ENCODE assay signal across 9 cellular contexts in the genomic region with DNA sequence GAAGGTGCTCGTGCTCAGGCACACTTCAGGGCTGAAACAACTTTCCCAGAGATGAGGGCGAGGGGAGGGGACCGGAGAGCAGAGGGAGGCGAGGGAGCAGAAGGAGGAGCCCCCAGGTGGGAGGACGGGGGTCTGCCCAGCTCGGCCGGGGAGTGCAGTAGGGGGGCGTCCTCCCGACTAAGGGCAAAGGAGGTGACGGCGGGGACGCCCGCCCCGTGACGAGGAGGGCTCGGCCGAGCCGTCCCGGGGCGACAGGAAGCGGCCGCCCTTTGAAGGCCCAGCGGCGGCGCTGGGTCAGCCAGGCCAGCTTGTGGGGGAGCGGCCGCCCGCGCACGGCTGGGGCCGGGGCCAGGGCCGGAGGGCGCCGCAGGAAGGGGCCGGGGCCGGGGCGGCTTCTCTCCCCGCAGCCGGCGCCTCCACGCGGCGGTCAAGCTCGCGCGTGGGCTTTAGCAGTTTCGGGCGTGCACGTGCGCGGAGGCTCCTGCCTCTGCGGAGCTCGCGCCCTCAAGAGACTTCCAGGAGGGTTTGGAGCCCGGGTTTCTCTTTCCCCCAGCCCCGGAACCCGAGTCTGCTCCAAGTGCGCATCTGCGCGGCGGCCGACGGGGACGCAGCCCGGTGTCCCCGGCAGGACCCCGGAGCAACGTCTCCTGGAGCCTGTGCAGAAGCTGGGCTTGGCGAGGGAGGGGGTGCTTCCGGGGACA.
DNase-seq lines count a peak whose midpoint lies in the region; ATAC-seq and TF ChIP-seq lines count a peak whose summit lies in the region.
"Had no signal": no experiment of that assay in that cellular context is flagged by ENCODE, and none has a peak within 500 bp of the region (broad histone marks: within the 10 kb centered on the region; RNA-seq: fewer than 3 reads in every experiment).

No MANE protein-coding gene starts in this region.

- ATAC-seq in GM23338 (peak; percentile 86), HG03139 (IDR thresholded peaks at IDR 0.05; ENCODE audit: unreplicated experiment) (no peak), GM21717 (IDR thresholded peaks at IDR 0.05; ENCODE audit: unreplicated experiment) (no peak)

- peaks cover 12% of the 10 kb centered on the region for H3K27me3 Mint-ChIP-seq in GM23338 (ENCODE audit: insufficient read depth, low read depth, poor library complexity)
- H3K27me3 Mint-ChIP-seq in activated naive CD8-positive, alpha-beta T cell treated with anti-CD3 and anti-CD28 coated beads for 36 hours = peaks cover 72% of the 10 kb centered on the region

- peaks cover 26% of the 10 kb centered on the region for H3K4me1 ChIP-seq in GM23338 (ENCODE audit: insufficient read depth)

- H3K36me3 ChIP-seq in GM23338 (ENCODE audit: insufficient read depth) = no peaks in the 10 kb centered on the region

- peak overlapping the region; percentile 80 for H3K4me2 ChIP-seq in GM23338

- peaks cover 14% of the 10 kb centered on the region for H3F3A ChIP-seq in GM23338 (replicated peaks; ENCODE audit: low read depth)

- H3K4me3 ChIP-seq in GM23338 (peak overlapping the region; percentile 55), iPS-18c (ENCODE audit: insufficient read depth, low read depth, low read length) (peak overlapping the region; percentile 38; the same call in 1 of the 2 replicates)

- peak overlapping the region; percentile 98 for H2AFZ ChIP-seq in GM23338

- no peak for TF ChIP-seq CTCF in GM23338 (conservative IDR thresholded peaks at IDR 0.05; ENCODE audit: low read depth in 2 of 2)

- H3K9me3 ChIP-seq in iPS-18c (ENCODE audit: control insufficient read depth, insufficient read depth, low read length) = no peaks in the 10 kb centered on the region

- peaks cover 14% of the 10 kb centered on the region; the same call in 1 of the 2 replicates for H3K27me3 ChIP-seq in GM23338 (ENCODE audit: insufficient read depth)

- H3K36me3 Mint-ChIP-seq in GM23338 (ENCODE audit: low read depth) = no peaks in the 10 kb centered on the region
- H3K36me3 Mint-ChIP-seq in activated naive CD8-positive, alpha-beta T cell treated with anti-CD3 and anti-CD28 coated beads for 36 hours = no peaks in the 10 kb centered on the region

- DNase-seq in GM23338 (ENCODE audit: low spot score) (peak; percentile 75), NCI-H446 (lab: John Stamatoyannopoulos, UW) (no peak), SHP77 treated with DMSO at 0.1 percent for 48 hours (lab: John Stamatoyannopoulos, UW) (no peak)
- DNase-seq in activated naive CD8-positive, alpha-beta T cell treated with anti-CD3 and anti-CD28 coated beads for 36 hours = peak; percentile 27
- DNase-seq in stimulated activated CD4-positive, alpha-beta T cell treated with anti-CD3 and anti-CD28 coated beads, Interleukin-2, amount 100 ng/mL, for 4 hours (ENCODE audit: low read depth) = peak; percentile 7

- H3K9me2 ChIP-seq in GM23338 (ENCODE audit: insufficient read depth) = no peaks in the 10 kb centered on the region

- H3K9me3 Mint-ChIP-seq in GM23338 = no peaks in the 10 kb centered on the region
- no peaks in the 10 kb centered on the region for H3K9me3 Mint-ChIP-seq in activated naive CD8-positive, alpha-beta T cell treated with anti-CD3 and anti-CD28 coated beads for 36 hours

- H3K4me3 Mint-ChIP-seq in GM23338 = peak overlapping the region; percentile 70
- peak overlapping the region; percentile 68 for H3K4me3 Mint-ChIP-seq in activated naive CD8-positive, alpha-beta T cell treated with anti-CD3 and anti-CD28 coated beads for 36 hours

- H3K27ac Mint-ChIP-seq in GM23338 = no peak overlapping the region
- no peak overlapping the region for H3K27ac Mint-ChIP-seq in activated naive CD8-positive, alpha-beta T cell treated with anti-CD3 and anti-CD28 coated beads for 36 hours

- H3K4me1 Mint-ChIP-seq in GM23338 = peaks cover 39% of the 10 kb centered on the region
- H3K4me1 Mint-ChIP-seq in activated naive CD8-positive, alpha-beta T cell treated with anti-CD3 and anti-CD28 coated beads for 36 hours = peaks cover 20% of the 10 kb centered on the region

- H3K79me2 ChIP-seq in GM23338 (replicated peaks; ENCODE audit: insufficient read depth) = no peaks in the 10 kb centered on the region

- no peak overlapping the region for H3K27ac ChIP-seq in GM23338 (ENCODE audit: low read depth)
- H3K27ac ChIP-seq: HL-60 had no signal

- no peaks in the 10 kb centered on the region for H4K20me1 ChIP-seq in GM23338 (replicated peaks; ENCODE audit: insufficient read depth)

TF ChIP-seq in GM23338, 12 proteins besides CTCF, POLR2A, EP300 and RAD21 (continues in another document):
- no peak for TF ChIP-seq EZH2phosphoT487 (IDR thresholded peaks at IDR 0.05; ENCODE audit: unreplicated experiment)
- TF ChIP-seq NANOG (IDR thresholded peaks at IDR 0.05; ENCODE audit: borderline replicate concordance) = no peak
- TF ChIP-seq POLR2AphosphoS5 (IDR thresholded peaks at IDR 0.05; ENCODE audit: low read depth) = no peak
- TF ChIP-seq, protein P1, sequence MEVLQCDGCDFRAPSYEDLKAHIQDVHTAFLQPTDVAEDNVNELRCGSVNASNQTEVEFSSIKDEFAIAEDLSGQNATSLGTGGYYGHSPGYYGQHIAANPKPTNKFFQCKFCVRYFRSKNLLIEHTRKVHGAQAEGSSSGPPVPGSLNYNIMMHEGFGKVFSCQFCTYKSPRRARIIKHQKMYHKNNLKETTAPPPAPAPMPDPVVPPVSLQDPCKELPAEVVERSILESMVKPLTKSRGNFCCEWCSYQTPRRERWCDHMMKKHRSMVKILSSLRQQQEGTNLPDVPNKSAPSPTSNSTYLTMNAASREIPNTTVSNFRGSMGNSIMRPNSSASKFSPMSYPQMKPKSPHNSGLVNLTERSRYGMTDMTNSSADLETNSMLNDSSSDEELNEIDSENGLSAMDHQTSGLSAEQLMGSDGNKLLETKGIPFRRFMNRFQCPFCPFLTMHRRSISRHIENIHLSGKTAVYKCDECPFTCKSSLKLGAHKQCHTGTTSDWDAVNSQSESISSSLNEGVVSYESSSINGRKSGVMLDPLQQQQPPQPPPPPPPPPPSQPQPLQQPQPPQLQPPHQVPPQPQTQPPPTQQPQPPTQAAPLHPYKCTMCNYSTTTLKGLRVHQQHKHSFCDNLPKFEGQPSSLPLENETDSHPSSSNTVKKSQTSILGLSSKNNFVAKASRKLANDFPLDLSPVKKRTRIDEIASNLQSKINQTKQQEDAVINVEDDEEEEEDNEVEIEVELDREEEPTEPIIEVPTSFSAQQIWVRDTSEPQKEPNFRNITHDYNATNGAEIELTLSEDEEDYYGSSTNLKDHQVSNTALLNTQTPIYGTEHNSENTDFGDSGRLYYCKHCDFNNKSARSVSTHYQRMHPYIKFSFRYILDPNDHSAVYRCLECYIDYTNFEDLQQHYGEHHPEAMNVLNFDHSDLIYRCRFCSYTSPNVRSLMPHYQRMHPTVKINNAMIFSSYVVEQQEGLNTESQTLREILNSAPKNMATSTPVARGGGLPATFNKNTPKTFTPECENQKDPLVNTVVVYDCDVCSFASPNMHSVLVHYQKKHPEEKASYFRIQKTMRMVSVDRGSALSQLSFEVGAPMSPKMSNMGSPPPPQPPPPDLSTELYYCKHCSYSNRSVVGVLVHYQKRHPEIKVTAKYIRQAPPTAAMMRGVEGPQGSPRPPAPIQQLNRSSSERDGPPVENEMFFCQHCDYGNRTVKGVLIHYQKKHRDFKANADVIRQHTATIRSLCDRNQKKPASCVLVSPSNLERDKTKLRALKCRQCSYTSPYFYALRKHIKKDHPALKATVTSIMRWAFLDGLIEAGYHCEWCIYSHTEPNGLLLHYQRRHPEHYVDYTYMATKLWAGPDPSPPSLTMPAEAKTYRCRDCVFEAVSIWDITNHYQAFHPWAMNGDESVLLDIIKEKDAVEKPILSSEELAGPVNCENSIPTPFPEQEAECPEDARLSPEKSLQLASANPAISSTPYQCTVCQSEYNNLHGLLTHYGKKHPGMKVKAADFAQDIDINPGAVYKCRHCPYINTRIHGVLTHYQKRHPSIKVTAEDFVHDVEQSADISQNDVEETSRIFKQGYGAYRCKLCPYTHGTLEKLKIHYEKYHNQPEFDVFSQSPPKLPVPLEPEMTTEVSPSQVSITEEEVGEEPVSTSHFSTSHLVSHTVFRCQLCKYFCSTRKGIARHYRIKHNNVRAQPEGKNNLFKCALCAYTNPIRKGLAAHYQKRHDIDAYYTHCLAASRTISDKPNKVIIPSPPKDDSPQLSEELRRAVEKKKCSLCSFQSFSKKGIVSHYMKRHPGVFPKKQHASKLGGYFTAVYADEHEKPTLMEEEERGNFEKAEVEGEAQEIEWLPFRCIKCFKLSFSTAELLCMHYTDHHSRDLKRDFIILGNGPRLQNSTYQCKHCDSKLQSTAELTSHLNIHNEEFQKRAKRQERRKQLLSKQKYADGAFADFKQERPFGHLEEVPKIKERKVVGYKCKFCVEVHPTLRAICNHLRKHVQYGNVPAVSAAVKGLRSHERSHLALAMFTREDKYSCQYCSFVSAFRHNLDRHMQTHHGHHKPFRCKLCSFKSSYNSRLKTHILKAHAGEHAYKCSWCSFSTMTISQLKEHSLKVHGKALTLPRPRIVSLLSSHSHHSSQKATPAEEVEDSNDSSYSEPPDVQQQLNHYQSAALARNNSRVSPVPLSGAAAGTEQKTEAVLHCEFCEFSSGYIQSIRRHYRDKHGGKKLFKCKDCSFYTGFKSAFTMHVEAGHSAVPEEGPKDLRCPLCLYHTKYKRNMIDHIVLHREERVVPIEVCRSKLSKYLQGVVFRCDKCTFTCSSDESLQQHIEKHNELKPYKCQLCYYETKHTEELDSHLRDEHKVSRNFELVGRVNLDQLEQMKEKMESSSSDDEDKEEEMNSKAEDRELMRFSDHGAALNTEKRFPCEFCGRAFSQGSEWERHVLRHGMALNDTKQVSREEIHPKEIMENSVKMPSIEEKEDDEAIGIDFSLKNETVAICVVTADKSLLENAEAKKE (CRISPR knock-in tag; IDR thresholded peaks at IDR 0.05) = no peak
- no peak for TF ChIP-seq EZH2 (IDR thresholded peaks at IDR 0.05; ENCODE audit: low read depth, unreplicated experiment)
- no peak for TF ChIP-seq JUNB (IDR thresholded peaks at IDR 0.05; ENCODE audit: unreplicated experiment)
- TF ChIP-seq STAT1 (IDR thresholded peaks at IDR 0.05; ENCODE audit: unreplicated experiment) = no peak
- TF ChIP-seq, protein P2, sequence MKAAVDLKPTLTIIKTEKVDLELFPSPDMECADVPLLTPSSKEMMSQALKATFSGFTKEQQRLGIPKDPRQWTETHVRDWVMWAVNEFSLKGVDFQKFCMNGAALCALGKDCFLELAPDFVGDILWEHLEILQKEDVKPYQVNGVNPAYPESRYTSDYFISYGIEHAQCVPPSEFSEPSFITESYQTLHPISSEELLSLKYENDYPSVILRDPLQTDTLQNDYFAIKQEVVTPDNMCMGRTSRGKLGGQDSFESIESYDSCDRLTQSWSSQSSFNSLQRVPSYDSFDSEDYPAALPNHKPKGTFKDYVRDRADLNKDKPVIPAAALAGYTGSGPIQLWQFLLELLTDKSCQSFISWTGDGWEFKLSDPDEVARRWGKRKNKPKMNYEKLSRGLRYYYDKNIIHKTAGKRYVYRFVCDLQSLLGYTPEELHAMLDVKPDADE (IDR thresholded peaks at IDR 0.05) = no peak

Comparison
In these comparisons a context has a peak if more than half of its experiments do, and no peak if none do; other contexts are left out.
1. DNase-seq: peak in GM23338 (single experiment), activated naive CD8-positive, alpha-beta T cell treated with anti-CD3 and anti-CD28 coated beads for 36 hours (single experiment) and stimulated activated CD4-positive, alpha-beta T cell treated with anti-CD3 and anti-CD28 coated beads, Interleukin-2, amount 100 ng/mL, for 4 hours (single experiment); none in NCI-H446 (0 of 2) and SHP77 treated with DMSO at 0.1 percent for 48 hours (single experiment).